Comparison of ENCODE assay signal across 15 cellular contexts in genomic region chr4:9444681-9445080, GRCh38. TPM values are rescaled to one million over a fixed set of nuclear protein-coding genes. Genes with fewer than 3 reads are reported as not detected.
"Had no signal": no experiment of that assay in that cellular context is flagged by ENCODE, and none has a peak within 500 bp of the region (broad histone marks: within the 10 kb centered on the region; RNA-seq: fewer than 3 reads in every experiment).

No MANE protein-coding gene starts in this region.

RNA-seq across cellular contexts. Expression of gene DEFB131A, which starts 0.5 kb away (rescaled TPM):
- total RNA-seq: activated B cell treated with CpG ODN at 0.5 μM for 24 hours; activated CD4-positive, alpha-beta memory T cell treated with anti-CD3 and anti-CD28 coated beads for 36 hours; activated CD4-positive, alpha-beta memory T cell treated with anti-CD3 and anti-CD28 coated beads, Interleukin-2, amount 10 ng/mL, durations not matched to agents 7 days and 5 days; activated CD4-positive, alpha-beta T cell treated with anti-CD3 and anti-CD28 coated beads for 36 hours; activated CD4-positive, alpha-beta T cell treated with anti-CD3 and anti-CD28 coated beads, Interleukin-2, amount 10 ng/mL, durations not matched to agents 24 days and 14 days; activated CD4-positive, alpha-beta T cell treated with anti-CD3 and anti-CD28 coated beads, Interleukin-2, amount 10 ng/mL, durations not matched to agents 7 days and 5 days; activated CD8-positive, alpha-beta memory T cell treated with anti-CD3 and anti-CD28 coated beads for 36 hours; activated CD8-positive, alpha-beta memory T cell treated with anti-CD3 and anti-CD28 coated beads, Interleukin-2, amount 10 ng/mL, durations not matched to agents 7 days and 5 days; activated CD8-positive, alpha-beta T cell treated with anti-CD3 and anti-CD28 coated beads for 36 hours; activated CD8-positive, alpha-beta T cell treated with anti-CD3 and anti-CD28 coated beads, Interleukin-2, amount 10 ng/mL, durations not matched to agents 7 days and 5 days; T-cell; T-helper 1 cell treated with Interleukin-12 subunit alpha and Interleukin-12 subunit beta and Interleukin-4 antibody, amounts not matched to agents 30 ng/mL and 1 ng/mL, for 36 hours; T-helper 17 cell; T-helper 2 cell treated with Interferon-gamma antibody and Interleukin-4, amounts not matched to agents 100 ng/mL and 5 ng/mL, for 36 hours; WTC11 had no signal
